In genomic region chr13:85700909-85701308, GRCh38 we compare ENCODE assay signal across 16 cellular contexts.
DNase-seq lines count a peak whose midpoint lies in the region; FAIRE-seq and TF ChIP-seq lines count a peak whose summit lies in the region.
"Had no signal": no experiment of that assay in that cellular context is flagged by ENCODE, and none has a peak within 500 bp of the region (broad histone marks: within the 10 kb centered on the region; RNA-seq: fewer than 3 reads in every experiment).

No MANE protein-coding gene starts in this region.

- no peaks in the 10 kb centered on the region for H3K36me3 ChIP-seq in bronchial epithelial cell (ENCODE audit: control insufficient read depth, insufficient read depth, low read length)
- H3K36me3 ChIP-seq: Peyer's patch had no signal

- TF ChIP-seq CTCF in bronchial epithelial cell (IDR thresholded peaks at IDR 0.05; ENCODE audit: insufficient read depth, low read length, severe bottlenecking): no peak

- H3K27me3 ChIP-seq in bronchial epithelial cell (ENCODE audit: control insufficient read depth, insufficient read depth, low read length): no peaks in the 10 kb centered on the region
- H3K27me3 ChIP-seq: Peyer's patch had no signal

- H3K4me3 ChIP-seq in bronchial epithelial cell (ENCODE audit: low read depth, low read length): no peak overlapping the region
- H3K4me3 ChIP-seq: Peyer's patch had no signal

- DNase-seq in HT1080 (ENCODE audit: low read depth): peak; percentile 12
- DNase-seq in M059J (ENCODE audit: low read depth): peak; percentile 44
- peak; percentile 63 for DNase-seq in OCI-M1 (lab: John Stamatoyannopoulos, UW)
- DNase-seq in bronchial epithelial cell (ENCODE audit: low read depth): peak; percentile 74
- no peak for DNase-seq in GDM1 (lab: John Stamatoyannopoulos, UW)
- no peak for DNase-seq in NCI-H2171 treated with DMSO at 0.1 percent for 48 hours (lab: John Stamatoyannopoulos, UW)
- DNase-seq in NCI-H2081 treated with DMSO at 0.1 percent for 48 hours (lab: John Stamatoyannopoulos, UW): no peak
- DNase-seq: AML-193, DMS79, HCEC 1CT, NCI-H1092 treated with DMSO at 0.1 percent for 48 hours, NCI-H146, NCI-H2081, NCI-H226, NCI-H524 treated with DMSO at 0.1 percent for 48 hours, Peyer's patch had no signal

- FAIRE-seq in bronchial epithelial cell (lab: Jason Lieb, UNC): no peak

Comparison
In these comparisons a context has a peak if more than half of its experiments do, and no peak if none do; other contexts are left out.
1. DNase-seq: peak in HT1080 (single experiment), M059J (single experiment), OCI-M1 (single experiment) and bronchial epithelial cell (single experiment); none in GDM1 (single experiment), NCI-H2171 treated with DMSO at 0.1 percent for 48 hours (single experiment) and NCI-H2081 treated with DMSO at 0.1 percent for 48 hours (single experiment).